ENCODE assay signal across 30 cellular contexts in the genomic region with DNA sequence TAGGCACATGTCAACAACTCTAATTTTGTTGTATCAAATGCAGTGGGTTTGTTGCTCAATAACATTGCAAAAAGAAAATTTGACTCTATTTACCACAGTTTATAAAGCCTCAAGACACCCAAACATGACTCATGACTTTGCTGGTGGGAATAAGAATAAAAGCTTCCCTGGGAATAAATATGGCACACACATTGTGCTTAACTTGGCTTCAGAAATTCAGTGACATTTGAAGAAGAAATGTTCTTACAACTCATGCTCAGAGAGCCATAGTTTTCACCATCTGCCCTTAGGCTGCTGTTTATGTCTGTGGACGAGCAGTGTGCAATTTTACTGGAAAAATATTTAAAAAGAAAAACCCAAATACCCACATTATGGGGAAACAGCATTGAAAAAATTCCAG.
"Had no signal": no experiment of that assay in that cellular context is flagged by ENCODE, and none has a peak within 500 bp of the region (broad histone marks: within the 10 kb centered on the region; RNA-seq: fewer than 3 reads in every experiment).

No MANE protein-coding gene starts in this region.

- H3K27me3 Mint-ChIP-seq: activated CD8-positive, alpha-beta T cell treated with anti-CD3 and anti-CD28 coated beads for 36 hours; natural killer cell treated with Interleukin-12 subunit alpha and Interleukin-12 subunit beta and Interleukin-15 and Interleukin-18, amount 100 ng/mL, for 72 hours; stimulated activated memory B cell treated with anti-CD40 and anti-IgM and Interleukin-4, amounts not matched to agents 10 μg/mL and 1 μg/mL and 100 μg/mL, for 72 hours had no signal

- H3K36me3 ChIP-seq: esophagus squamous epithelium, heart right ventricle, left ventricle myocardium inferior, right lobe of liver, stomach, tibial nerve had no signal

- H3K4me3 Mint-ChIP-seq: activated CD8-positive, alpha-beta T cell treated with anti-CD3 and anti-CD28 coated beads for 36 hours; activated T-cell treated with anti-CD3 and anti-CD28 coated beads, Interleukin-2, amount 50 U/mL, for 4 hours; activated T-helper 17 cell treated with anti-CD3 and anti-CD28 coated beads, Interleukin-2, amount 50 U/mL, for 72 hours; central memory CD8-positive, alpha-beta T cell; dendritic cell treated with granulocyte-macrophage colony-stimulating factor and Interleukin-4, amounts not matched to agents 40 ng/mL and 50 ng/mL, for 4 days; endodermal cell; natural killer cell treated with Interleukin-12 subunit alpha and Interleukin-12 subunit beta and Interleukin-15 and Interleukin-18, amount 100 ng/mL, for 72 hours; stimulated activated memory B cell treated with anti-CD40 and anti-IgM and Interleukin-4, amounts not matched to agents 10 μg/mL and 1 μg/mL and 100 μg/mL, for 72 hours; T-helper 17 cell; WTC11 had no signal

- H3K27me3 ChIP-seq: esophagus squamous epithelium, foreskin keratinocyte, right lobe of liver, stomach, tibial nerve had no signal

- H3K9me3 Mint-ChIP-seq: activated CD8-positive, alpha-beta T cell treated with anti-CD3 and anti-CD28 coated beads for 36 hours; activated T-cell treated with anti-CD3 and anti-CD28 coated beads, Interleukin-2, amount 50 U/mL, for 4 hours; activated T-helper 17 cell treated with anti-CD3 and anti-CD28 coated beads, Interleukin-2, amount 50 U/mL, for 72 hours; central memory CD8-positive, alpha-beta T cell; dendritic cell treated with granulocyte-macrophage colony-stimulating factor and Interleukin-4, amounts not matched to agents 40 ng/mL and 50 ng/mL, for 4 days; endodermal cell; stimulated activated memory B cell treated with anti-CD40 and anti-IgM and Interleukin-4, amounts not matched to agents 10 μg/mL and 1 μg/mL and 100 μg/mL, for 72 hours; WTC11 had no signal

- H3K27ac ChIP-seq: esophagus squamous epithelium, foreskin keratinocyte, heart right ventricle, left ventricle myocardium inferior, right lobe of liver, stomach, tibial nerve had no signal

- H3K4me1 ChIP-seq: esophagus squamous epithelium, foreskin keratinocyte, left ventricle myocardium inferior, right lobe of liver, stomach had no signal

- H3K36me3 Mint-ChIP-seq: stimulated activated memory B cell treated with anti-CD40 and anti-IgM and Interleukin-4, amounts not matched to agents 10 μg/mL and 1 μg/mL and 100 μg/mL, for 72 hours; WTC11 had no signal

- H3K27ac Mint-ChIP-seq: activated CD8-positive, alpha-beta T cell treated with anti-CD3 and anti-CD28 coated beads for 36 hours; activated T-helper 17 cell treated with anti-CD3 and anti-CD28 coated beads, Interleukin-2, amount 50 U/mL, for 72 hours; dendritic cell treated with granulocyte-macrophage colony-stimulating factor and Interleukin-4, amounts not matched to agents 40 ng/mL and 50 ng/mL, for 4 days; endodermal cell; natural killer cell treated with Interleukin-12 subunit alpha and Interleukin-12 subunit beta and Interleukin-15 and Interleukin-18, amount 100 ng/mL, for 72 hours; stimulated activated memory B cell treated with anti-CD40 and anti-IgM and Interleukin-4, amounts not matched to agents 10 μg/mL and 1 μg/mL and 100 μg/mL, for 72 hours; T-helper 17 cell; WTC11 had no signal

- H3K4me3 ChIP-seq: esophagus squamous epithelium, heart right ventricle, left ventricle myocardium inferior, mucosa of descending colon, right lobe of liver, stomach, tibial nerve had no signal

- H3K4me1 Mint-ChIP-seq: activated T-helper 17 cell treated with anti-CD3 and anti-CD28 coated beads, Interleukin-2, amount 50 U/mL, for 72 hours; central memory CD8-positive, alpha-beta T cell; endodermal cell; stimulated activated memory B cell treated with anti-CD40 and anti-IgM and Interleukin-4, amounts not matched to agents 10 μg/mL and 1 μg/mL and 100 μg/mL, for 72 hours; T-helper 17 cell had no signal

- H3K9me3 ChIP-seq: esophagus squamous epithelium, mucosa of descending colon, right lobe of liver, stomach, tibial nerve had no signal

- ATAC-seq: activated CD8-positive, alpha-beta T cell treated with anti-CD3 and anti-CD28 coated beads for 36 hours; activated T-cell treated with anti-CD3 and anti-CD28 coated beads, Interleukin-2, amount 50 U/mL, for 4 hours; activated T-helper 17 cell treated with anti-CD3 and anti-CD28 coated beads, Interleukin-2, amount 50 U/mL, for 72 hours; foreskin keratinocyte; heart right ventricle; mucosa of descending colon; natural killer cell treated with Interleukin-12 subunit alpha and Interleukin-12 subunit beta and Interleukin-15 and Interleukin-18, amount 100 ng/mL, for 72 hours; right lobe of liver; SK-N-SH treated with all-trans-retinoic acid at 6 μM for 48 hours; stimulated activated memory B cell treated with anti-CD40 and anti-IgM and Interleukin-4, amounts not matched to agents 10 μg/mL and 1 μg/mL and 100 μg/mL, for 72 hours; T-helper 17 cell; WTC11 had no signal

- DNase-seq: activated CD4-positive, alpha-beta T cell treated with anti-CD3 and anti-CD28 coated beads for 1 hour; activated CD4-positive, alpha-beta T cell treated with anti-CD3 and anti-CD28 coated beads, Interleukin-2, amount 50 U/mL, for 1 hour; activated CD8-positive, alpha-beta T cell treated with anti-CD3 and anti-CD28 coated beads for 36 hours; activated gamma-delta T cell treated with Interleukin-2 at 50 U/mL for 16 hours; activated naive CD4-positive, alpha-beta T cell treated with anti-CD3 and anti-CD28 coated beads, Interleukin-2, amount 50 U/mL, for 16 hours; activated T-cell treated with anti-CD3 and anti-CD28 coated beads, Interleukin-2, amount 50 U/mL, for 4 hours; amygdala; endodermal cell; esophagus squamous epithelium; foreskin keratinocyte; heart right ventricle; kidney glomerular epithelial cell; left ventricle myocardium inferior; mucosa of descending colon; posterior cingulate gyrus; right lobe of liver; small intestine; stimulated activated CD4-positive, alpha-beta T cell treated with anti-CD3 and anti-CD28 coated beads, Interleukin-4, amount 100 ng/mL, for 24 hours; stimulated activated CD8-positive, alpha-beta memory T cell treated with anti-CD3 and anti-CD28 coated beads, Interleukin-4, amount 100 ng/mL, for 48 hours; stomach; T-helper 17 cell; T1000 had no signal
